In genomic region chr3:168671091-168671490, GRCh38 we compare ENCODE assay signal across 15 cellular contexts.
DNase-seq lines count a peak whose midpoint lies in the region; ATAC-seq and TF ChIP-seq lines count a peak whose summit lies in the region.
"Had no signal": no experiment of that assay in that cellular context is flagged by ENCODE, and none has a peak within 500 bp of the region (broad histone marks: within the 10 kb centered on the region; RNA-seq: fewer than 3 reads in every experiment).

No MANE protein-coding gene starts in this region.

- POLR2A ChIA-PET in activated CD4-positive, alpha-beta memory T cell treated with anti-CD3 and anti-CD28 coated beads, Interleukin-2, amount 10 ng/mL, durations not matched to agents 7 days and 5 days (lab: Charles Lee), result no interaction called here

- H3K27me3 Mint-ChIP-seq in activated CD4-positive, alpha-beta memory T cell treated with anti-CD3 and anti-CD28 coated beads, Interleukin-2, amount 10 ng/mL, durations not matched to agents 7 days and 5 days, result no peaks in the 10 kb centered on the region
- H3K27me3 Mint-ChIP-seq: activated T-helper 17 cell treated with anti-CD3 and anti-CD28 coated beads, Interleukin-2, amount 50 U/mL, for 72 hours had no signal

- TF ChIP-seq CTCF in transverse colon (IDR thresholded peaks at IDR 0.05), result no peak
- TF ChIP-seq CTCF in left ventricle myocardium inferior (IDR thresholded peaks at IDR 0.05; ENCODE audit: borderline replicate concordance), result no peak

- no peak for ATAC-seq in Right ventricle myocardium superior (ENCODE audit: poor library complexity)
- ATAC-seq: activated T-helper 17 cell treated with anti-CD3 and anti-CD28 coated beads, Interleukin-2, amount 50 U/mL, for 72 hours had no signal

- H3K36me3 Mint-ChIP-seq in activated CD4-positive, alpha-beta memory T cell treated with anti-CD3 and anti-CD28 coated beads, Interleukin-2, amount 10 ng/mL, durations not matched to agents 7 days and 5 days (ENCODE audit: low read depth), result no peaks in the 10 kb centered on the region
- H3K36me3 Mint-ChIP-seq: brain had no signal

- intact Hi-C loops in transverse colon (cut with DNase I; ENCODE audit: low total_unique reads) (no loop called here), Right ventricle myocardium superior (cut with DNase I) (no loop called here), left ventricle myocardium inferior (cut with micrococcal nuclease) (no loop called here)

- no peak overlapping the region for H3K27ac Mint-ChIP-seq in activated CD4-positive, alpha-beta memory T cell treated with anti-CD3 and anti-CD28 coated beads, Interleukin-2, amount 10 ng/mL, durations not matched to agents 7 days and 5 days
- H3K27ac Mint-ChIP-seq: activated T-helper 17 cell treated with anti-CD3 and anti-CD28 coated beads, Interleukin-2, amount 50 U/mL, for 72 hours; brain had no signal

- peaks cover 5% of the 10 kb centered on the region for H3K9me3 Mint-ChIP-seq in activated CD4-positive, alpha-beta memory T cell treated with anti-CD3 and anti-CD28 coated beads, Interleukin-2, amount 10 ng/mL, durations not matched to agents 7 days and 5 days
- H3K9me3 Mint-ChIP-seq: brain had no signal

- TF ChIP-seq EP300 in transverse colon (IDR thresholded peaks at IDR 0.05; ENCODE audit: low read depth), result no peak

- TF ChIP-seq POLR2A in transverse colon (IDR thresholded peaks at IDR 0.05), result no peak

- CTCF ChIA-PET in activated CD4-positive, alpha-beta memory T cell treated with anti-CD3 and anti-CD28 coated beads, Interleukin-2, amount 10 ng/mL, durations not matched to agents 7 days and 5 days (lab: Charles Lee), result no interaction called here

- no peaks in the 10 kb centered on the region for H3K27me3 ChIP-seq in transverse colon
- no peaks in the 10 kb centered on the region for H3K27me3 ChIP-seq in left ventricle myocardium inferior (ENCODE audit: low read depth)
- H3K27me3 ChIP-seq: BLaER1 treated with 17β-estradiol and CSF1 and Interleukin-3, amounts not matched to agents 10 nM and 100 nM had no signal

- peaks cover 0 to 7% (median 0%) of the 10 kb centered on the region in 4 donors for H3K4me1 ChIP-seq in transverse colon
- H3K4me1 ChIP-seq in left ventricle myocardium inferior, result no peaks in the 10 kb centered on the region
- H3K4me1 ChIP-seq: BLaER1 treated with 17β-estradiol and CSF1 and Interleukin-3, amounts not matched to agents 10 nM and 100 nM had no signal

- in situ Hi-C loops in transverse colon (cut with MboI; ENCODE audit: low pct_ligation_motif_present in 1 of 4, low pct_unique_long_range_greater_than_20kb in 1 of 4, low sequenced_read_pairs in 3 of 4), result no loop called here

- WGBS in transverse colon (ENCODE audit: low coverage in 1 of 2), 2 donors, result 39 to 63% methylated on average over 5 of the region's 5 CpGs

- H3K4me3 ChIP-seq in transverse colon (no peak overlapping the region), left ventricle myocardium inferior (no peak overlapping the region)
- H3K4me3 ChIP-seq: BLaER1 treated with 17β-estradiol and CSF1 and Interleukin-3, amounts not matched to agents 10 nM and 100 nM; coronary artery had no signal

- H3K9me3 ChIP-seq in transverse colon, result no peaks in the 10 kb centered on the region
- no peaks in the 10 kb centered on the region for H3K9me3 ChIP-seq in left ventricle myocardium inferior (replicated peaks)
- H3K9me3 ChIP-seq: BLaER1 treated with 17β-estradiol and CSF1 and Interleukin-3, amounts not matched to agents 10 nM and 100 nM had no signal

- no peak overlapping the region for H3K4me3 Mint-ChIP-seq in activated CD4-positive, alpha-beta memory T cell treated with anti-CD3 and anti-CD28 coated beads, Interleukin-2, amount 10 ng/mL, durations not matched to agents 7 days and 5 days
- H3K4me3 Mint-ChIP-seq: activated T-helper 17 cell treated with anti-CD3 and anti-CD28 coated beads, Interleukin-2, amount 50 U/mL, for 72 hours; brain had no signal

- no peak overlapping the region for H3K27ac ChIP-seq in transverse colon
- H3K27ac ChIP-seq in left ventricle myocardium inferior (replicated peaks), result no peak overlapping the region
- H3K27ac ChIP-seq: BLaER1 treated with 17β-estradiol and CSF1 and Interleukin-3, amounts not matched to agents 10 nM and 100 nM; coronary artery had no signal

- H3K4me1 Mint-ChIP-seq in activated CD4-positive, alpha-beta memory T cell treated with anti-CD3 and anti-CD28 coated beads, Interleukin-2, amount 10 ng/mL, durations not matched to agents 7 days and 5 days, result no peaks in the 10 kb centered on the region
- H3K4me1 Mint-ChIP-seq: activated T-helper 17 cell treated with anti-CD3 and anti-CD28 coated beads, Interleukin-2, amount 50 U/mL, for 72 hours had no signal

- no peaks in the 10 kb centered on the region for H3K36me3 ChIP-seq in transverse colon
- H3K36me3 ChIP-seq in left ventricle myocardium inferior, result no peaks in the 10 kb centered on the region
- H3K36me3 ChIP-seq: BLaER1 treated with 17β-estradiol and CSF1 and Interleukin-3, amounts not matched to agents 10 nM and 100 nM had no signal

- peak in 2 of 3 experiments; percentile 31 to 35 for DNase-seq in NCI-H1417 (lab: John Stamatoyannopoulos, UW)
- no peak for DNase-seq in NCI-H1417 treated with DMSO at 0.1 percent for 48 hours (lab: John Stamatoyannopoulos, UW)
- DNase-seq in NCI-H146 treated with DMSO at 0.1 percent for 48 hours (lab: John Stamatoyannopoulos, UW; ENCODE audit: unreplicated experiment), result peak; percentile 96
- peak; percentile 16 for DNase-seq in NCI-H82 treated with DMSO at 0.1 percent for 48 hours (lab: John Stamatoyannopoulos, UW; ENCODE audit: unreplicated experiment)
- peak; percentile 51 for DNase-seq in transverse colon
- DNase-seq in Right ventricle myocardium superior, result no peak
- DNase-seq in activated CD4-positive, alpha-beta memory T cell treated with anti-CD3 and anti-CD28 coated beads, Interleukin-2, amount 10 ng/mL, durations not matched to agents 7 days and 5 days, result no peak
- DNase-seq in left ventricle myocardium inferior, result no peak
- DNase-seq: activated CD4-positive, alpha-beta T cell treated with anti-CD3 and anti-CD28 coated beads for 1 hour; DND-41; NCI-H226 had no signal

Comparison
In these comparisons a context has a peak if more than half of its experiments do, and no peak if none do; other contexts are left out.
1. DNase-seq: peak in NCI-H1417 (2 of 3), NCI-H146 treated with DMSO at 0.1 percent for 48 hours (single experiment), NCI-H82 treated with DMSO at 0.1 percent for 48 hours (single experiment) and transverse colon (single experiment); none in NCI-H1417 treated with DMSO at 0.1 percent for 48 hours (single experiment), Right ventricle myocardium superior (single experiment), activated CD4-positive, alpha-beta memory T cell treated with anti-CD3 and anti-CD28 coated beads, Interleukin-2, amount 10 ng/mL, durations not matched to agents 7 days and 5 days (single experiment) and left ventricle myocardium inferior (single experiment).